ENCODE assay signal across 8 cellular contexts in genomic region chr2:9951522-9952285, GRCh38. TPM values are rescaled to one million over a fixed set of nuclear protein-coding genes. Genes with fewer than 3 reads are reported as not detected.
DNase-seq lines count a peak whose midpoint lies in the region; ATAC-seq lines count a peak whose summit lies in the region.

A gene with protein sequence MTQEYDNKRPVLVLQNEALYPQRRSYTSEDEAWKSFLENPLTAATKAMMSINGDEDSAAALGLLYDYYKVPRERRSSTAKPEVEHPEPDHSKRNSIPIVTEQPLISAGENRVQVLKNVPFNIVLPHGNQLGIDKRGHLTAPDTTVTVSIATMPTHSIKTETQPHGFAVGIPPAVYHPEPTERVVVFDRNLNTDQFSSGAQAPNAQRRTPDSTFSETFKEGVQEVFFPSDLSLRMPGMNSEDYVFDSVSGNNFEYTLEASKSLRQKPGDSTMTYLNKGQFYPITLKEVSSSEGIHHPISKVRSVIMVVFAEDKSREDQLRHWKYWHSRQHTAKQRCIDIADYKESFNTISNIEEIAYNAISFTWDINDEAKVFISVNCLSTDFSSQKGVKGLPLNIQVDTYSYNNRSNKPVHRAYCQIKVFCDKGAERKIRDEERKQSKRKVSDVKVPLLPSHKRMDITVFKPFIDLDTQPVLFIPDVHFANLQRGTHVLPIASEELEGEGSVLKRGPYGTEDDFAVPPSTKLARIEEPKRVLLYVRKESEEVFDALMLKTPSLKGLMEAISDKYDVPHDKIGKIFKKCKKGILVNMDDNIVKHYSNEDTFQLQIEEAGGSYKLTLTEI (plus strand): TSS chr2:9951693. CDS start chr2:9951834, 141 bp downstream.

- H3K9me3 Mint-ChIP-seq in activated naive CD4-positive, alpha-beta T cell treated with anti-CD3 and anti-CD28 coated beads, Interleukin-2, amount 10 ng/mL, durations not matched to agents 7 days and 5 days, result no peaks in the 10 kb centered on the region

- peaks cover 84% of the 10 kb centered on the region for H3K27me3 Mint-ChIP-seq in activated naive CD4-positive, alpha-beta T cell treated with anti-CD3 and anti-CD28 coated beads, Interleukin-2, amount 10 ng/mL, durations not matched to agents 7 days and 5 days

- H3K27ac ChIP-seq in substantia nigra (ENCODE audit: low read depth, low read length, poor library complexity, severe bottlenecking), result peak within 1 kb of the TSS; percentile 26

- H3K27ac Mint-ChIP-seq in activated naive CD4-positive, alpha-beta T cell treated with anti-CD3 and anti-CD28 coated beads, Interleukin-2, amount 10 ng/mL, durations not matched to agents 7 days and 5 days, result peak within 1 kb of the TSS; percentile 4

- no peaks in the 10 kb centered on the region for H3K36me3 Mint-ChIP-seq in activated naive CD4-positive, alpha-beta T cell treated with anti-CD3 and anti-CD28 coated beads, Interleukin-2, amount 10 ng/mL, durations not matched to agents 7 days and 5 days

- H3K4me3 Mint-ChIP-seq in activated naive CD4-positive, alpha-beta T cell treated with anti-CD3 and anti-CD28 coated beads, Interleukin-2, amount 10 ng/mL, durations not matched to agents 7 days and 5 days, result peak within 1 kb of the TSS; percentile 83

- H3K4me1 Mint-ChIP-seq in activated naive CD4-positive, alpha-beta T cell treated with anti-CD3 and anti-CD28 coated beads, Interleukin-2, amount 10 ng/mL, durations not matched to agents 7 days and 5 days, result peaks cover 9% of the 10 kb centered on the region

- DNase-seq in GDM1 (lab: John Stamatoyannopoulos, UW) (peak; percentile 84), NAMALWA (ENCODE audit: low spot score) (peak; percentile 92), SK-N-DZ (ENCODE audit: low spot score) (peak; percentile 87), globus pallidus (ENCODE audit: low spot score) (peak; percentile 91), nucleus accumbens (lab: John Stamatoyannopoulos, UW) (peak; percentile 48 to 94 (median 86)), substantia nigra (lab: John Stamatoyannopoulos, UW) (peak; percentile 10 to 96 (median 85))
- DNase-seq in activated naive CD4-positive, alpha-beta T cell treated with anti-CD3 and anti-CD28 coated beads, Interleukin-2, amount 10 ng/mL, durations not matched to agents 7 days and 5 days, result peak; percentile 93

- CTCF ChIA-PET in activated naive CD4-positive, alpha-beta T cell treated with anti-CD3 and anti-CD28 coated beads, Interleukin-2, amount 10 ng/mL, durations not matched to agents 7 days and 5 days (lab: Charles Lee), result interaction anchor here (1.0 kb wide), 1 partner anchor 100 kb away, joined by 3 read pairs; no protein-coding TSS in a partner anchor

- ATAC-seq in HG02571 (IDR thresholded peaks at IDR 0.05; ENCODE audit: unreplicated experiment), result peak; percentile 90

RNA-seq across cellular contexts. Expression of the gene that starts here (rescaled TPM):
- 3.4 and 8.7 TPM in 2 replicates for polyA plus RNA-seq in SK-N-DZ (2014; cell fraction: cytosol; rRNA removed)
- polyA plus RNA-seq in SK-N-DZ (2014; cell fraction: nucleus; rRNA removed), result 14.4 and 24.5 TPM in 2 replicates

Comparison
In these comparisons a context has a peak if more than half of its experiments do, and no peak if none do; other contexts are left out.
1. Peak in every context shown above with its lines: DNase-seq, ATAC-seq and H3K27ac ChIP-seq.